ENCODE assay signal across 22 cellular contexts in genomic region chr5:124200381-124200780, GRCh38.
DNase-seq lines count a peak whose midpoint lies in the region; ATAC-seq, FAIRE-seq and TF ChIP-seq lines count a peak whose summit lies in the region.
"Had no signal": no experiment of that assay in that cellular context is flagged by ENCODE, and none has a peak within 500 bp of the region (broad histone marks: within the 10 kb centered on the region; RNA-seq: fewer than 3 reads in every experiment).

No MANE protein-coding gene starts in this region.

- H3K4me3 ChIP-seq in PC-3 (ENCODE audit: low read length) (no peak overlapping the region), osteoblast (ENCODE audit: insufficient read depth, low read length) (no peak overlapping the region), Karpas-422 (ENCODE audit: low read length) (no peak overlapping the region)
- H3K4me3 ChIP-seq: MG63, Peyer's patch had no signal

- H3K27me3 ChIP-seq in PC-3 (ENCODE audit: low read length) (no peaks in the 10 kb centered on the region), osteoblast (ENCODE audit: insufficient read depth, low read length) (no peaks in the 10 kb centered on the region), Karpas-422 (ENCODE audit: low read length) (no peaks in the 10 kb centered on the region)
- H3K27me3 ChIP-seq: MG63, Peyer's patch had no signal

- no peaks in the 10 kb centered on the region for H4K20me1 ChIP-seq in PC-3 (ENCODE audit: low read length)
- no peaks in the 10 kb centered on the region for H4K20me1 ChIP-seq in osteoblast (ENCODE audit: insufficient read depth, low read length)
- H4K20me1 ChIP-seq in Karpas-422 (ENCODE audit: insufficient read depth, low read depth, low read length): no peaks in the 10 kb centered on the region

- no peaks in the 10 kb centered on the region for H3K9me2 ChIP-seq in PC-3 (replicated peaks; ENCODE audit: low read length)
- H3K9me2 ChIP-seq in Karpas-422 (replicated peaks; ENCODE audit: insufficient read depth, low read length): no peaks in the 10 kb centered on the region

- ATAC-seq in PC-3: no peak; the same call in 1 of the 2 replicates

- intact Hi-C loops in PC-3 (cut with micrococcal nuclease): no loop called here

- H3F3A ChIP-seq in PC-3 (ENCODE audit: low read length, unreplicated experiment): no peaks in the 10 kb centered on the region

- H3K27ac ChIP-seq in PC-3 (ENCODE audit: low read length) (no peak overlapping the region), osteoblast (ENCODE audit: low read depth, low read length) (no peak overlapping the region), Karpas-422 (ENCODE audit: low read length) (no peak overlapping the region)
- H3K27ac ChIP-seq: Peyer's patch had no signal

- H3K9me3 Mint-ChIP-seq in mesothelial cell of epicardium: peaks cover 21% of the 10 kb centered on the region

- BruUV-seq in PC-3 (replicated peaks; lab: Mats Ljungman, UMichigan): no TSS peak

- TF ChIP-seq POLR2A in GM12891 (IDR thresholded peaks at IDR 0.05; ENCODE audit: low read depth, low read length): no peak

- peaks cover 12% of the 10 kb centered on the region for H3K36me3 Mint-ChIP-seq in mesothelial cell of epicardium

- H3K9me3 ChIP-seq in PC-3 (ENCODE audit: low read length) (no peaks in the 10 kb centered on the region), osteoblast (ENCODE audit: low read depth, low read length) (no peaks in the 10 kb centered on the region), Karpas-422 (ENCODE audit: low read length) (no peaks in the 10 kb centered on the region)
- H3K9me3 ChIP-seq: Peyer's patch had no signal

- CTCF ChIA-PET in PC-3 (lab: Charles Lee): no interaction called here

- no peak overlapping the region for H3K27ac Mint-ChIP-seq in mesothelial cell of epicardium

- FAIRE-seq in GM12891 (lab: Jason Lieb, UNC): no peak
- FAIRE-seq: GM18507, H54, HTR-8/SVneo had no signal

- H3K27me3 Mint-ChIP-seq in mesothelial cell of epicardium (ENCODE audit: low read depth): no peaks in the 10 kb centered on the region

- no peaks in the 10 kb centered on the region for H3K79me2 ChIP-seq in PC-3 (ENCODE audit: low read length)
- no peaks in the 10 kb centered on the region for H3K79me2 ChIP-seq in osteoblast (ENCODE audit: insufficient read depth, low read length)
- no peaks in the 10 kb centered on the region for H3K79me2 ChIP-seq in Karpas-422 (ENCODE audit: low read length)

- TF ChIP-seq CTCF in PC-3 (conservative IDR thresholded peaks at IDR 0.05; ENCODE audit: low read depth, low read length): no peak
- TF ChIP-seq CTCF in osteoblast (IDR thresholded peaks at IDR 0.05; ENCODE audit: extremely low read depth, low read depth, low read length): no peak
- no peak for TF ChIP-seq CTCF in mesothelial cell of epicardium (IDR thresholded peaks at IDR 0.05; ENCODE audit: unreplicated experiment)

- H3K36me3 ChIP-seq in PC-3 (ENCODE audit: low read depth, low read length) (no peaks in the 10 kb centered on the region), osteoblast (ENCODE audit: insufficient read depth, low read length) (no peaks in the 10 kb centered on the region), Karpas-422 (ENCODE audit: insufficient read depth, low read length) (no peaks in the 10 kb centered on the region)
- H3K36me3 ChIP-seq: MG63, Peyer's patch had no signal

- peaks cover 30% of the 10 kb centered on the region for H3K4me1 Mint-ChIP-seq in mesothelial cell of epicardium

- H3K4me1 ChIP-seq in PC-3 (ENCODE audit: insufficient read depth, low read length) (no peaks in the 10 kb centered on the region), osteoblast (ENCODE audit: insufficient read depth, low read length) (no peaks in the 10 kb centered on the region), Karpas-422 (ENCODE audit: low read length) (no peaks in the 10 kb centered on the region)
- H3K4me1 ChIP-seq: Peyer's patch had no signal

- H3K4me3 Mint-ChIP-seq in mesothelial cell of epicardium: no peak overlapping the region

- POLR2A ChIA-PET in PC-3 (lab: Charles Lee; ENCODE audit: unreplicated experiment): no interaction called here

- no peak overlapping the region for H2AFZ ChIP-seq in PC-3 (ENCODE audit: low read length)
- no peak overlapping the region for H2AFZ ChIP-seq in osteoblast (ENCODE audit: low read length)
- no peak overlapping the region for H2AFZ ChIP-seq in Karpas-422 (ENCODE audit: low read length)

- DNase-seq in PC-3 (peak; percentile 22), cerebellar cortex (ENCODE audit: low spot score) (peak; percentile 15), iris pigment epithelial cell (ENCODE audit: low read depth) (peak; percentile 1), osteoblast (ENCODE audit: insufficient read length, low spot score, missing footprints) (peak; percentile 57), GM12891 (ENCODE audit: insufficient read length, low spot score) (no peak), Karpas-422 (no peak), mesothelial cell of epicardium (ENCODE audit: low spot score in 2 of 2, unreplicated experiment in 2 of 2) (no peak)
- DNase-seq in central memory CD4-positive, alpha-beta T cell: no peak
- DNase-seq: Calu3, DMS153, DND-41, KBM-7, MG63, NCI-H1105 treated with DMSO at 0.1 percent for 48 hours, NCI-H2029, NCI-H446, NCI-H526, Peyer's patch, SHP77 treated with DMSO at 0.1 percent for 48 hours had no signal

- H3K9ac ChIP-seq in PC-3 (ENCODE audit: low read length) (no peak overlapping the region), Karpas-422 (ENCODE audit: low read length) (no peak overlapping the region)

- H3K4me2 ChIP-seq in PC-3 (ENCODE audit: low read length): no peak overlapping the region
- no peak overlapping the region for H3K4me2 ChIP-seq in osteoblast (ENCODE audit: insufficient read depth, low read length)
- H3K4me2 ChIP-seq in Karpas-422 (ENCODE audit: low read depth, low read length, poor library complexity, severe bottlenecking): no peak overlapping the region

TF ChIP-seq in GM12891, 5 proteins besides CTCF, POLR2A, EP300 and RAD21:
- TF ChIP-seq SPI1 (IDR thresholded peaks at IDR 0.05; ENCODE audit: low read depth, low read length): no peak
- TF ChIP-seq POU2F2 (IDR thresholded peaks at IDR 0.05; ENCODE audit: low read depth, low read length): no peak
- no peak for TF ChIP-seq PAX5 (IDR thresholded peaks at IDR 0.05; ENCODE audit: insufficient read depth, low read length, severe bottlenecking)
- TF ChIP-seq POLR2AphosphoS5 (IDR thresholded peaks at IDR 0.05; ENCODE audit: low read depth, low read length): no peak
- TF ChIP-seq TAF1 (IDR thresholded peaks at IDR 0.05; ENCODE audit: low read depth, low read length): no peak

Comparison
In these comparisons a context has a peak if more than half of its experiments do, and no peak if none do; other contexts are left out.
1. DNase-seq: peak in PC-3 (single experiment), cerebellar cortex (single experiment), iris pigment epithelial cell (single experiment) and osteoblast (single experiment); none in GM12891 (single experiment), central memory CD4-positive, alpha-beta T cell (single experiment), Karpas-422 (single experiment) and mesothelial cell of epicardium (0 of 2).